In the genomic region with DNA sequence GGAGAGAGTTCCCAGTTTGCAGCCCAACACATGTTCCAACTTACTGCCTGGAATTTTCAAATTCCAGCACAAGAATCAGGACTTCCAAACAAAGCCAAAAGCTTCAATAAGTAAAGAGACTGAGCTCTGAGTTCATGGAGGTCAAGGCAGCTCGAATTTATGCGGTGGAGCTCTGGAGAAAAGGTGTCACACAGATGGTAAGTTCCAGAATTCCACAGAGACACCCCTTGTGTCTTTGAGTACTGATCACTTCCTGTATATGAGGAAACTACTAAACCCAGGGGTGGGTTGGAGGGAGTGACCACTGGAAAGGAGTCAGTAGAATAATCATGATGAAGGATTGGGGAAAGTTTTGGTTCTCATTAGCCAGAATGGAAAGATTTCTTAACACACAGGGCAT, we compare ENCODE assay signal across 24 cellular contexts.
DNase-seq lines count a peak whose midpoint lies in the region; ATAC-seq and TF ChIP-seq lines count a peak whose summit lies in the region.
"Had no signal": no experiment of that assay in that cellular context is flagged by ENCODE, and none has a peak within 500 bp of the region (broad histone marks: within the 10 kb centered on the region; RNA-seq: fewer than 3 reads in every experiment).

No MANE protein-coding gene starts in this region.

- no peak overlapping the region for H4K5ac ChIP-seq in mesendoderm (ENCODE audit: low read length)

- TF ChIP-seq CTCF in AG10803 (conservative IDR thresholded peaks at IDR 0.05; ENCODE audit: low read length) (no peak), HFF-Myc (IDR thresholded peaks at IDR 0.05; ENCODE audit: low read depth, low read length, missing control alignments) (no peak)

- no peaks in the 10 kb centered on the region for H3K36me3 ChIP-seq in mesendoderm (ENCODE audit: control insufficient read depth, insufficient read depth, low read length)
- H3K36me3 ChIP-seq: BLaER1, prostate gland, right lobe of liver, spleen had no signal

- no peak overlapping the region for H3K4me3 ChIP-seq in AG10803 (ENCODE audit: low read length)
- no peak overlapping the region for H3K4me3 ChIP-seq in HFF-Myc (replicated peaks; ENCODE audit: low read depth, low read length)
- no peak overlapping the region for H3K4me3 ChIP-seq in mesendoderm (ENCODE audit: low read length)
- H3K4me3 ChIP-seq: BLaER1, dorsolateral prefrontal cortex, prostate gland, right lobe of liver, spleen had no signal

- no peak overlapping the region for H3K56ac ChIP-seq in mesendoderm (ENCODE audit: low read length)

- no peak overlapping the region for H3K4ac ChIP-seq in mesendoderm (ENCODE audit: low read depth, low read length)

- DNase-seq in AG10803 (ENCODE audit: low read depth) (peak; percentile 90), HFF-Myc (ENCODE audit: extremely low read depth, low read depth) (peak; percentile 76), epidermal melanocyte (ENCODE audit: insufficient read length, low spot score) (peak; percentile 22), mesendoderm (peak; percentile 16), head of caudate nucleus (no peak), activated T-cell treated with anti-CD3 and anti-CD28 coated beads for 4 hours (no peak), SHP77 treated with DMSO at 0.1 percent for 48 hours (lab: John Stamatoyannopoulos, UW) (no peak)
- DNase-seq: activated CD4-positive, alpha-beta memory T cell treated with anti-CD3 and anti-CD28 coated beads, Interleukin-2, amount 10 ng/mL, durations not matched to agents 7 days and 5 days; activated CD8-positive, alpha-beta memory T cell treated with anti-CD3 and anti-CD28 coated beads, Interleukin-2, amount 50 U/mL, for 4 hours; activated naive CD4-positive, alpha-beta T cell treated with anti-CD3 and anti-CD28 coated beads, Interleukin-2, amount 10 ng/mL, durations not matched to agents 7 days and 5 days; dorsolateral prefrontal cortex; GDM1; HFFc6; left ventricle myocardium superior; naive B cell; NCI-H1048; OCI-M1; right lobe of liver; spleen; stimulated activated CD4-positive, alpha-beta T cell treated with anti-CD3 and anti-CD28 coated beads, Interleukin-2, amount 100 ng/mL, for 24 hours; stimulated activated naive CD8-positive, alpha-beta T cell treated with anti-CD3 and anti-CD28 coated beads, Interleukin-15, Interleukin-2, amounts not matched to agents 100 U/mL and 50 U/mL, for 24 hours had no signal

- no peak for ATAC-seq in HG03460 (IDR thresholded peaks at IDR 0.05; ENCODE audit: unreplicated experiment)
- ATAC-seq: left ventricle myocardium superior; right lobe of liver; stimulated activated naive CD8-positive, alpha-beta T cell treated with anti-CD3 and anti-CD28 coated beads, Interleukin-15, Interleukin-2, amounts not matched to agents 100 U/mL and 50 U/mL, for 24 hours had no signal

- no peak overlapping the region for H3K9ac ChIP-seq in mesendoderm (ENCODE audit: low read length)
- H3K9ac ChIP-seq: BLaER1 had no signal

- H3K18ac ChIP-seq in mesendoderm (ENCODE audit: low read length) = no peak overlapping the region

- no peak overlapping the region for H2BK15ac ChIP-seq in mesendoderm (replicated peaks; ENCODE audit: low read depth)

- no peak overlapping the region for H4K8ac ChIP-seq in mesendoderm (ENCODE audit: low read depth, low read length)

- no CpG with 5 or more reads among the region's 2 CpGs for WGBS in mesendoderm (ENCODE audit: extremely low coverage, insufficient coverage, low lambda C conversion rate)

- no peaks in the 10 kb centered on the region for H3K27me3 ChIP-seq in mesendoderm (ENCODE audit: insufficient read depth, low read length, poor library complexity)
- H3K27me3 ChIP-seq: BLaER1, dorsolateral prefrontal cortex, right lobe of liver, spleen had no signal

- H3K23ac ChIP-seq in mesendoderm (ENCODE audit: low read length) = no peak overlapping the region

- H3K79me2 ChIP-seq in mesendoderm (ENCODE audit: control insufficient read depth, insufficient read depth, low read length) = no peaks in the 10 kb centered on the region

- intact Hi-C loops in head of caudate nucleus (cut with DNase I) = no loop called here

- H2BK5ac ChIP-seq in mesendoderm (ENCODE audit: low read length) = no peak overlapping the region

- no peak overlapping the region for H3K27ac ChIP-seq in mesendoderm (ENCODE audit: low read depth, low read length)
- H3K27ac ChIP-seq: BLaER1, dorsolateral prefrontal cortex, prostate gland, right lobe of liver, spleen had no signal

- H3K4me2 ChIP-seq in mesendoderm (ENCODE audit: low read length) = no peak overlapping the region
- H3K4me2 ChIP-seq: BLaER1 had no signal

- no peaks in the 10 kb centered on the region for H3K4me1 ChIP-seq in mesendoderm (ENCODE audit: control insufficient read depth, low read depth, low read length)
- H3K4me1 ChIP-seq: prostate gland, right lobe of liver had no signal

- H3K79me1 ChIP-seq in mesendoderm (ENCODE audit: low read length) = no peaks in the 10 kb centered on the region

- H2BK120ac ChIP-seq in mesendoderm (ENCODE audit: low read depth, low read length) = no peak overlapping the region

- no peak overlapping the region for H2AK5ac ChIP-seq in mesendoderm (ENCODE audit: low read length)

Comparison
In these comparisons a context has a peak if more than half of its experiments do, and no peak if none do; other contexts are left out.
1. DNase-seq: peak in AG10803 (single experiment), HFF-Myc (single experiment), epidermal melanocyte (single experiment) and mesendoderm (single experiment); none in head of caudate nucleus (0 of 42), activated T-cell treated with anti-CD3 and anti-CD28 coated beads for 4 hours (single experiment) and SHP77 treated with DMSO at 0.1 percent for 48 hours (single experiment).